ENCODE assay signal across 9 cellular contexts in genomic region chr17:58487589-58488427, GRCh38.
DNase-seq lines count a peak whose midpoint lies in the region; TF ChIP-seq lines count a peak whose summit lies in the region.
"Had no signal": no experiment of that assay in that cellular context is flagged by ENCODE, and none has a peak within 500 bp of the region (broad histone marks: within the 10 kb centered on the region; RNA-seq: fewer than 3 reads in every experiment).

A gene with protein sequence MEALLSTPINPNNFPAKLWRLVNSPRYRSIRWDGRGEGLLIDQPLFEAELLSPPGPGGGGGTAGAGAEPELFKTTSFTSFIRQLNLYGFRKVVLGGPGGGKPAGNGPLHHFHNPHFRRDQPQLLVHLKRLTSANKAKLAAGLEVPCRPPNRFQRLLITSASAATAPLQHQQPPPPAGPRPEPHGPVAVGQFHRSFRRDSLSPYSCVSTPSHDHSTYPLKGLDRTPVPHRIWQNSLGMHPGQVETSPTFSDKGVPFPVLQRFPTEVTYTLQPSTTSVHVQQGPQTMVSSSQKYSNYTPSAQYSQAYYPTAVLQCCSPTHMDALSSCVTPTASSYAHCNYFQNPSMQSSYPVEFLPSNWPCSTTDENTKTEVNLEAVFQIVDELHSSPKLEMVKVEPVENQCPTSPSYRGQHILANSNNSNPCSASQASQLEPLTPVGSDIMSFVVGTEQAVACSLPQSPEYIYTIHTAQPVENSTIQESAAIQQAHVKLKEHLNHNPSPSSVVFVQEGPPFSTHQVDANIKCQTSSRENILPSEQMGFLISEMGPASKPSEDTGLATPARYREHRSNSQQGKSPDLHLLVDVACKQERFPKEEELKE (minus strand): TSS chr17:58488408. CDS start chr17:58488274, 134 bp downstream.

- DNase-seq in GM12864 (ENCODE audit: low read depth) (no peak), UCSD-AML1 (lab: John Stamatoyannopoulos, UW; ENCODE audit: unreplicated experiment) (no peak), NCI-H526 treated with DMSO at 0.1 percent for 48 hours (lab: John Stamatoyannopoulos, UW) (no peak), DMS53 (lab: John Stamatoyannopoulos, UW) (no peak), islet precursor cell (no peak)
- peak; percentile 65 to 75 for DNase-seq in activated CD4-positive, alpha-beta T cell treated with anti-CD3 and anti-CD28 coated beads for 4 hours
- peak; percentile 66 for DNase-seq in effector CD4-positive, alpha-beta T cell
- DNase-seq in stimulated activated CD4-positive, alpha-beta T cell treated with anti-CD3 and anti-CD28 coated beads, Interleukin-15, amount 100 ng/mL, for 24 hours, result peak; percentile 81

- no peak within 1 kb of the TSS for H3K4me3 ChIP-seq in GM12864 (ENCODE audit: low read depth, low read length)
- H3K4me3 ChIP-seq: body of pancreas had no signal

- TF ChIP-seq CTCF in GM12864 (IDR thresholded peaks at IDR 0.05; ENCODE audit: low read depth, low read length, missing control alignments), result peak; percentile 26

Comparison
In these comparisons a context has a peak if more than half of its experiments do, and no peak if none do; other contexts are left out.
1. DNase-seq: peak in activated CD4-positive, alpha-beta T cell treated with anti-CD3 and anti-CD28 coated beads for 4 hours (2 of 2), effector CD4-positive, alpha-beta T cell (single experiment) and stimulated activated CD4-positive, alpha-beta T cell treated with anti-CD3 and anti-CD28 coated beads, Interleukin-15, amount 100 ng/mL, for 24 hours (single experiment); none in GM12864 (single experiment), UCSD-AML1 (single experiment), NCI-H526 treated with DMSO at 0.1 percent for 48 hours (single experiment), DMS53 (single experiment) and islet precursor cell (single experiment).